ENCODE assay signal across 8 cellular contexts in genomic region chr5:68225188-68225910, GRCh38. TPM values are rescaled to one million over a fixed set of nuclear protein-coding genes. Genes with fewer than 3 reads are reported as not detected.
DNase-seq lines count a peak whose midpoint lies in the region; TF ChIP-seq lines count a peak whose summit lies in the region.

No MANE protein-coding gene starts in this region.

- peaks cover 45% of the 10 kb centered on the region for H3K4me1 Mint-ChIP-seq in activated CD4-positive, alpha-beta T cell treated with anti-CD3 and anti-CD28 coated beads, Interleukin-2, amount 10 ng/mL, durations not matched to agents 24 days and 14 days
- peaks cover 85% of the 10 kb centered on the region for H3K4me1 Mint-ChIP-seq in MCF 10A (ENCODE audit: insufficient read depth, unreplicated experiment)

- TF ChIP-seq CTCF in MCF 10A (IDR thresholded peaks at IDR 0.05; ENCODE audit: unreplicated experiment) (no peak), lower leg skin (IDR thresholded peaks at IDR 0.05) (no peak)

- no peak overlapping the region for H3K27ac Mint-ChIP-seq in activated CD4-positive, alpha-beta T cell treated with anti-CD3 and anti-CD28 coated beads, Interleukin-2, amount 10 ng/mL, durations not matched to agents 24 days and 14 days
- peak overlapping the region; percentile 92 for H3K27ac Mint-ChIP-seq in MCF 10A (ENCODE audit: low read depth, unreplicated experiment)

- H3K27me3 Mint-ChIP-seq in activated CD4-positive, alpha-beta T cell treated with anti-CD3 and anti-CD28 coated beads, Interleukin-2, amount 10 ng/mL, durations not matched to agents 24 days and 14 days: no peaks in the 10 kb centered on the region
- no peaks in the 10 kb centered on the region for H3K27me3 Mint-ChIP-seq in MCF 10A (ENCODE audit: insufficient read depth, unreplicated experiment)

- BruUV-seq in MCF 10A (replicated peaks; lab: Mats Ljungman, UMichigan): no TSS peak

- H3K4me3 ChIP-seq in lower leg skin (ENCODE audit: low read depth, poor library complexity, severe bottlenecking): no peak overlapping the region

- no peak for TF ChIP-seq POLR2A in lower leg skin (IDR thresholded peaks at IDR 0.05)

- H3K36me3 Mint-ChIP-seq in activated CD4-positive, alpha-beta T cell treated with anti-CD3 and anti-CD28 coated beads, Interleukin-2, amount 10 ng/mL, durations not matched to agents 24 days and 14 days (ENCODE audit: low read depth): peaks cover 43% of the 10 kb centered on the region
- peaks cover 92% of the 10 kb centered on the region for H3K36me3 Mint-ChIP-seq in MCF 10A (ENCODE audit: insufficient read depth, unreplicated experiment)

- CTCF ChIA-PET in MCF 10A (lab: Yijun Ruan, JAX) (interaction anchor here (0.5 to 2.7 kb wide), 7 partner anchors 11 to 1015 kb away, joined by 3 to 10 read pairs (median 3); partner anchors contain the start of gene PIK3R1), HEK293T (lab: Yijun Ruan, JAX) (interaction anchor here (0.8 kb wide), 1 partner anchor 61 kb away, joined by 3 read pairs; no protein-coding TSS in a partner anchor)

- POLR2A ChIA-PET in MCF 10A (lab: Yijun Ruan, JAX) (interaction anchor here (0.6 to 8.0 kb wide), 22 partner anchors 9 to 994 kb away, joined by 3 to 151 read pairs (median 4); partner anchors contain the start of gene PIK3R1), HEK293T (lab: Yijun Ruan, JAX) (interaction anchor here (2.4 kb wide), 1 partner anchor 10 kb away, joined by 11 read pairs; the partner anchor contains the start of gene PIK3R1)

- 69 to 71% methylated on average over 12 of the region's 12 CpGs for WGBS in lower leg skin, 2 donors

- intact Hi-C loops in activated CD4-positive, alpha-beta T cell treated with anti-CD3 and anti-CD28 coated beads, Interleukin-2, amount 10 ng/mL, durations not matched to agents 24 days and 14 days (cut with micrococcal nuclease): no loop called here
- intact Hi-C loops in MCF 10A (cut with micrococcal nuclease): no loop called here
- intact Hi-C loops in lower leg skin (cut with DNase I; ENCODE audit: low total_unique reads): no loop called here

- peak; percentile 40 for DNase-seq in activated CD4-positive, alpha-beta T cell treated with anti-CD3 and anti-CD28 coated beads, Interleukin-2, amount 10 ng/mL, durations not matched to agents 24 days and 14 days
- no peak for DNase-seq in activated CD4-positive, alpha-beta T cell treated with anti-CD3 and anti-CD28 coated beads, Interleukin-2, amount 50 U/mL, for 1 hour
- DNase-seq in MCF 10A (ENCODE audit: unreplicated experiment): peak; percentile 98
- peak; percentile 68 to 94 for DNase-seq in lower leg skin (ENCODE audit: low spot score in 2 of 2)
- DNase-seq in ureter (ENCODE audit: low spot score): peak; percentile 79
- no peak for DNase-seq in foreskin melanocyte
- DNase-seq in putamen (ENCODE audit: low spot score): no peak
- DNase-seq in HEK293T (ENCODE audit: extremely low spot score): no peak

- H3K9me3 Mint-ChIP-seq in activated CD4-positive, alpha-beta T cell treated with anti-CD3 and anti-CD28 coated beads, Interleukin-2, amount 10 ng/mL, durations not matched to agents 24 days and 14 days: no peaks in the 10 kb centered on the region
- no peaks in the 10 kb centered on the region for H3K9me3 Mint-ChIP-seq in MCF 10A (ENCODE audit: unreplicated experiment)

- H3K4me3 Mint-ChIP-seq in activated CD4-positive, alpha-beta T cell treated with anti-CD3 and anti-CD28 coated beads, Interleukin-2, amount 10 ng/mL, durations not matched to agents 24 days and 14 days: no peak overlapping the region
- H3K4me3 Mint-ChIP-seq in MCF 10A (ENCODE audit: unreplicated experiment): peak overlapping the region; percentile 69

TF ChIP-seq in HEK293T, 16 proteins besides CTCF, POLR2A, EP300 and RAD21:
- TF ChIP-seq ZNF384 (IDR thresholded peaks at IDR 0.05) (no peak), HDGF (IDR thresholded peaks at IDR 0.05; ENCODE audit: borderline replicate concordance) (no peak), LEF1 (IDR thresholded peaks at IDR 0.05; ENCODE audit: borderline replicate concordance) (no peak), L3MBTL2 (conservative IDR thresholded peaks at IDR 0.05) (no peak), NFRKB (IDR thresholded peaks at IDR 0.05) (no peak), TARDBP (IDR thresholded peaks at IDR 0.05) (no peak), FOXA1 (IDR thresholded peaks at IDR 0.05) (no peak), CTBP1 (IDR thresholded peaks at IDR 0.05; ENCODE audit: borderline replicate concordance) (no peak), SP1 (IDR thresholded peaks at IDR 0.05) (no peak), FOXM1 (IDR thresholded peaks at IDR 0.05; ENCODE audit: borderline replicate concordance) (no peak)
- TF ChIP-seq, protein P1, sequence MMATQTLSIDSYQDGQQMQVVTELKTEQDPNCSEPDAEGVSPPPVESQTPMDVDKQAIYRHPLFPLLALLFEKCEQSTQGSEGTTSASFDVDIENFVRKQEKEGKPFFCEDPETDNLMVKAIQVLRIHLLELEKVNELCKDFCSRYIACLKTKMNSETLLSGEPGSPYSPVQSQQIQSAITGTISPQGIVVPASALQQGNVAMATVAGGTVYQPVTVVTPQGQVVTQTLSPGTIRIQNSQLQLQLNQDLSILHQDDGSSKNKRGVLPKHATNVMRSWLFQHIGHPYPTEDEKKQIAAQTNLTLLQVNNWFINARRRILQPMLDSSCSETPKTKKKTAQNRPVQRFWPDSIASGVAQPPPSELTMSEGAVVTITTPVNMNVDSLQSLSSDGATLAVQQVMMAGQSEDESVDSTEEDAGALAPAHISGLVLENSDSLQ (IDR thresholded peaks at IDR 0.05): no peak

RNA-seq across cellular contexts. Expression of gene PIK3R1, which starts 9.8 kb away (rescaled TPM):
- 35.2 and 38.6 TPM in 2 replicates for total RNA-seq in activated CD4-positive, alpha-beta T cell treated with anti-CD3 and anti-CD28 coated beads, Interleukin-2, amount 10 ng/mL, durations not matched to agents 24 days and 14 days
- total RNA-seq in MCF 10A (2022) (124 and 151 TPM in 2 replicates), lower leg skin (100 to 1,000 TPM; 102 to 245 (median 137) TPM), ureter (185 TPM)

Comparison
In these comparisons a context has a peak if more than half of its experiments do, and no peak if none do; other contexts are left out.
1. DNase-seq: peak in activated CD4-positive, alpha-beta T cell treated with anti-CD3 and anti-CD28 coated beads, Interleukin-2, amount 10 ng/mL, durations not matched to agents 24 days and 14 days (single experiment), MCF 10A (single experiment), lower leg skin (2 of 2) and ureter (single experiment); none in activated CD4-positive, alpha-beta T cell treated with anti-CD3 and anti-CD28 coated beads, Interleukin-2, amount 50 U/mL, for 1 hour (single experiment), foreskin melanocyte (single experiment), putamen (single experiment) and HEK293T (single experiment).